17 cellular contexts compared by ENCODE assay signal in the genomic region with DNA sequence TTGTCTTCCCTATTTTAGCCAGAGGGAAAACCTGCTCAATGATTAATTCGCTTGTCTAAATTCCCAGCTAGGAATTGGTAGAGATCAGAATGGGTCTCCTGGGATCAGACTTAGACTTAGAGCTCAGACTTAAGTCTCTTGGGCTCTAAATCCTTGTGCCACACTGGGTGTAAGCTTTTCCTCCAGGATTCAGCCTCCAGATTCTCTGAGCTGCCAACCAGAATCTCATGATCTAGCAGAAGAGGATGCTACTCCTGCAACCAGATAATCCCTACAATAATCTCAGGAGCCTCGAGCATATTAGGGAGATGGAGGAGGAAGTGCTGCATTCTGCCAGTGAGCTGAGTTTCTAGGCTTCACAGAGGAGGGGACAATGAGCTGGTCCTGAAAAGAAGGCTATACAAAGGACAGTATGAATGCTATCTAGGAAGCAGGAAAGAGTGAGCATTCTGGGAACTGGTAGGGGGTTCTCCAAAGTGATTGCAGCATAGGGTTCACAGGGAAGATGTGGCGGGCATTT.
DNase-seq lines count a peak whose midpoint lies in the region; ATAC-seq and TF ChIP-seq lines count a peak whose summit lies in the region.
"Had no signal": no experiment of that assay in that cellular context is flagged by ENCODE, and none has a peak within 500 bp of the region (broad histone marks: within the 10 kb centered on the region; RNA-seq: fewer than 3 reads in every experiment).

No MANE protein-coding gene starts in this region.

- H3K27me3 Mint-ChIP-seq in CD4-positive, alpha-beta memory T cell, result no peaks in the 10 kb centered on the region

- H3K9ac ChIP-seq in Loucy (ENCODE audit: low read depth, low read length, poor library complexity, severe bottlenecking), result no peak overlapping the region
- H3K9ac ChIP-seq: BLaER1 had no signal

- no peaks in the 10 kb centered on the region for H3K36me3 ChIP-seq in CD4-positive, alpha-beta memory T cell (ENCODE audit: insufficient read depth, low read length)
- no peaks in the 10 kb centered on the region for H3K36me3 ChIP-seq in Loucy (ENCODE audit: insufficient read depth, low read length)
- H3K36me3 ChIP-seq in WERI-Rb-1, result no peaks in the 10 kb centered on the region
- H3K36me3 ChIP-seq in neutrophil, result no peaks in the 10 kb centered on the region
- H3K36me3 ChIP-seq: BLaER1 had no signal

- peak overlapping the region in 1 of 8 donors; percentile 49 for H3K4me3 Mint-ChIP-seq in CD4-positive, alpha-beta memory T cell
- H3K4me3 Mint-ChIP-seq: HFFc6 had no signal

- H3K27me3 ChIP-seq in CD4-positive, alpha-beta memory T cell (ENCODE audit: insufficient read depth, low read length), result no peaks in the 10 kb centered on the region
- no peaks in the 10 kb centered on the region for H3K27me3 ChIP-seq in Loucy (ENCODE audit: insufficient read depth, low read length, poor library complexity, severe bottlenecking)
- no peaks in the 10 kb centered on the region for H3K27me3 ChIP-seq in WERI-Rb-1 (ENCODE audit: insufficient read depth, low read depth, severe bottlenecking)
- H3K27me3 ChIP-seq in neutrophil, result no peaks in the 10 kb centered on the region
- H3K27me3 ChIP-seq: BLaER1 had no signal

- no peaks in the 10 kb centered on the region for H3K79me2 ChIP-seq in Loucy (ENCODE audit: insufficient read depth, low read length)

- CTCF ChIA-PET in CD4-positive, alpha-beta memory T cell (lab: Charles Lee; ENCODE audit: partially characterized antibody), result no interaction called here

- ATAC-seq in GM21367 (IDR thresholded peaks at IDR 0.05; ENCODE audit: unreplicated experiment) (no peak), HG02678 (IDR thresholded peaks at IDR 0.05; ENCODE audit: unreplicated experiment) (no peak)

- H3K9me2 ChIP-seq in Loucy (replicated peaks; ENCODE audit: low read depth, low read length), result no peaks in the 10 kb centered on the region

- H2AFZ ChIP-seq in Loucy (ENCODE audit: low read length), result 0 out of 2 replicates have a peak overlapping the region, but pooled peaks have one; percentile 3

- H3K9me3 ChIP-seq in CD4-positive, alpha-beta memory T cell (ENCODE audit: control insufficient read depth in 1 of 2, low read length in 2 of 2), result no peaks in the 10 kb centered on the region
- H3K9me3 ChIP-seq in Loucy (ENCODE audit: insufficient read depth, low read depth, low read length), result no peaks in the 10 kb centered on the region
- no peaks in the 10 kb centered on the region for H3K9me3 ChIP-seq in WERI-Rb-1 (ENCODE audit: severe bottlenecking)
- no peaks in the 10 kb centered on the region for H3K9me3 ChIP-seq in neutrophil
- H3K9me3 ChIP-seq: BLaER1 had no signal

- peaks cover 0 to 5% (median 1%) of the 10 kb centered on the region in 8 donors for H3K9me3 Mint-ChIP-seq in CD4-positive, alpha-beta memory T cell

- intact Hi-C loops in CD4-positive, alpha-beta memory T cell (cut with micrococcal nuclease), result loop anchor here (5.0 kb wide), 1 partner anchor 210 kb away; the partner anchor contains the start of gene SESN3

- H3K4me3 ChIP-seq in CD4-positive, alpha-beta memory T cell (ENCODE audit: low read length in 2 of 2), result no peak overlapping the region
- no peak overlapping the region for H3K4me3 ChIP-seq in Loucy (ENCODE audit: low read length, poor library complexity, severe bottlenecking)
- no peak overlapping the region for H3K4me3 ChIP-seq in WERI-Rb-1 (ENCODE audit: low read depth, low read length)
- no peak overlapping the region for H3K4me3 ChIP-seq in neutrophil (ENCODE audit: low read depth in 1 of 2, low read length in 1 of 2)
- H3K4me3 ChIP-seq: BLaER1, K562 had no signal

- peaks cover 12% of the 10 kb centered on the region for H3K4me1 ChIP-seq in CD4-positive, alpha-beta memory T cell (ENCODE audit: insufficient read depth, low read length)
- peaks cover 43% of the 10 kb centered on the region for H3K4me1 ChIP-seq in Loucy (ENCODE audit: insufficient read depth, low read length, poor library complexity, severe bottlenecking)
- peaks cover 18 to 26% of the 10 kb centered on the region in 2 experiments for H3K4me1 ChIP-seq in neutrophil (ENCODE audit: control insufficient read depth in 1 of 2, insufficient read depth in 1 of 2, low read depth in 1 of 2, low read length in 1 of 2)
- H3K4me1 ChIP-seq: BLaER1 had no signal

- no peak overlapping the region for H3K4me2 ChIP-seq in Loucy (ENCODE audit: low read depth, low read length, poor library complexity, severe bottlenecking)
- H3K4me2 ChIP-seq: BLaER1 had no signal

- no peak for DNase-seq in CD4-positive, alpha-beta memory T cell
- DNase-seq in WERI-Rb-1 (peak; percentile 64), GOT3 (lab: John Stamatoyannopoulos, UW) (no peak)
- DNase-seq: 8988T, AML-193, Calu3, DMS153, DMS79 treated with DMSO at 0.1 percent for 48 hours, EL, HCEC 1CT, HFFc6 had no signal

- H3K36me3 Mint-ChIP-seq in CD4-positive, alpha-beta memory T cell, result no peaks in the 10 kb centered on the region

- peaks cover 5 to 25% (median 20%) of the 10 kb centered on the region in 4 donors for H3K4me1 Mint-ChIP-seq in CD4-positive, alpha-beta memory T cell

- no peak overlapping the region for H3K27ac ChIP-seq in CD4-positive, alpha-beta memory T cell (ENCODE audit: low read depth, low read length)
- H3K27ac ChIP-seq in WERI-Rb-1 (no peak overlapping the region), neutrophil (peak overlapping the region; percentile 6)
- H3K27ac ChIP-seq: BLaER1 had no signal

- POLR2A ChIA-PET in CD4-positive, alpha-beta memory T cell (lab: Charles Lee; ENCODE audit: partially characterized antibody), result no interaction called here

- no peak for TF ChIP-seq CTCF in Loucy (conservative IDR thresholded peaks at IDR 0.05; ENCODE audit: low read length)
- TF ChIP-seq CTCF in WERI-Rb-1 (IDR thresholded peaks at IDR 0.05; ENCODE audit: low read depth, low read length), result no peak
- no peak for TF ChIP-seq CTCF in neutrophil (IDR thresholded peaks at IDR 0.05)

- peak overlapping the region in 4 of 7 donors; percentile 5 to 63 (median 28) for H3K27ac Mint-ChIP-seq in CD4-positive, alpha-beta memory T cell
- H3K27ac Mint-ChIP-seq: HFFc6 had no signal

- 0 out of 2 replicates have a peak, but pooled peaks cover 4% of the 10 kb centered on the region for H3F3A ChIP-seq in Loucy (ENCODE audit: low read depth)

- no peaks in the 10 kb centered on the region for H4K20me1 ChIP-seq in Loucy (ENCODE audit: insufficient read depth, low read length, poor library complexity, severe bottlenecking)
- H4K20me1 ChIP-seq: BLaER1 had no signal
